ENCODE assay signal across 13 cellular contexts in genomic region chr1:229756666-229757065, GRCh38.
A peak's percentile ranks its signal among the peaks of the same experiment; 100 is the strongest.
DNase-seq lines count a peak whose midpoint lies in the region; ATAC-seq and TF ChIP-seq lines count a peak whose summit lies in the region.
"Had no signal": no experiment of that assay in that cellular context is flagged by ENCODE, and none has a peak within 500 bp of the region (broad histone marks: within the 10 kb centered on the region; RNA-seq: fewer than 3 reads in every experiment).

No MANE protein-coding gene starts in this region.

- ATAC-seq in GM21390 (IDR thresholded peaks at IDR 0.05; ENCODE audit: unreplicated experiment) = no peak
- ATAC-seq in HG03097 (IDR thresholded peaks at IDR 0.05; ENCODE audit: low FRiP score, unreplicated experiment) = no peak

- 65 to 79% methylated on average over 4 of the region's 4 CpGs for WGBS in lower leg skin, 2 donors

- DNase-seq in GM04504 (ENCODE audit: low read depth) (peak; percentile 32), RKO (ENCODE audit: low spot score) (peak; percentile 51), fibroblast of lung (ENCODE audit: low read depth in 2 of 2) (peak; percentile 36 to 92), retinal pigment epithelial cell (ENCODE audit: low read depth) (peak; percentile 86), lower leg skin (ENCODE audit: low spot score in 2 of 2) (no peak), NCI-H82 (lab: John Stamatoyannopoulos, UW) (no peak)
- DNase-seq: activated CD4-positive, alpha-beta T cell treated with anti-CD3 and anti-CD28 coated beads, Interleukin-2, amount 50 U/mL, for 4 hours; activated gamma-delta T cell; NCI-H345; sigmoid colon had no signal

- TF ChIP-seq CTCF in fibroblast of lung (conservative IDR thresholded peaks at IDR 0.05 in 1 of 2, IDR thresholded peaks at IDR 0.05 in 1 of 2; ENCODE audit: low read depth in 1 of 2, low read length in 2 of 2) = no peak
- no peak for TF ChIP-seq CTCF in retinal pigment epithelial cell (conservative IDR thresholded peaks at IDR 0.05; ENCODE audit: low read depth, low read length)
- TF ChIP-seq CTCF in lower leg skin (IDR thresholded peaks at IDR 0.05) = no peak

- H3K4me2 ChIP-seq in fibroblast of lung (ENCODE audit: extremely low read depth, insufficient read depth, low read length) = no peak overlapping the region

- no peak overlapping the region for H3K27ac ChIP-seq in fibroblast of lung (ENCODE audit: insufficient read depth, low read length)
- H3K27ac ChIP-seq: sigmoid colon, suprapubic skin had no signal

- H3K4me1 ChIP-seq in fibroblast of lung (ENCODE audit: control insufficient read depth, extremely low read depth, insufficient read depth, low read length) = no peaks in the 10 kb centered on the region
- H3K4me1 ChIP-seq: sigmoid colon, suprapubic skin had no signal

- no peaks in the 10 kb centered on the region for H4K20me1 ChIP-seq in fibroblast of lung (ENCODE audit: control insufficient read depth, extremely low read depth, insufficient read depth, low read length)

- no peaks in the 10 kb centered on the region for H3K9me3 ChIP-seq in fibroblast of lung (ENCODE audit: control insufficient read depth, insufficient read depth, low read depth, low read length)

- H3K36me3 ChIP-seq in fibroblast of lung (ENCODE audit: control insufficient read depth, insufficient read depth, low read length) = no peaks in the 10 kb centered on the region
- H3K36me3 ChIP-seq: sigmoid colon, suprapubic skin had no signal

- H3K4me3 ChIP-seq in fibroblast of lung (replicated peaks in 1 of 4; ENCODE audit: control extremely low read depth in 1 of 4, insufficient read depth in 1 of 4, low read depth in 3 of 4, low read length in 4 of 4) = no peak overlapping the region
- no peak overlapping the region for H3K4me3 ChIP-seq in retinal pigment epithelial cell (ENCODE audit: low read length)
- H3K4me3 ChIP-seq in lower leg skin (ENCODE audit: low read depth, poor library complexity, severe bottlenecking) = no peak overlapping the region
- H3K4me3 ChIP-seq: sigmoid colon, suprapubic skin had no signal

- no peaks in the 10 kb centered on the region for H3K79me2 ChIP-seq in fibroblast of lung (ENCODE audit: control insufficient read depth, insufficient read depth, low read length)

- H3K9ac ChIP-seq in fibroblast of lung (ENCODE audit: insufficient read depth, low read length) = no peak overlapping the region

- intact Hi-C loops in lower leg skin (cut with DNase I; ENCODE audit: low total_unique reads) = no loop called here

- TF ChIP-seq POLR2A in lower leg skin (IDR thresholded peaks at IDR 0.05) = no peak

- no peaks in the 10 kb centered on the region for H3K27me3 ChIP-seq in fibroblast of lung (ENCODE audit: control insufficient read depth, insufficient read depth, low read length)
- H3K27me3 ChIP-seq: sigmoid colon, suprapubic skin had no signal

- no peak overlapping the region for H2AFZ ChIP-seq in fibroblast of lung (ENCODE audit: low read length)

Comparison
In these comparisons a context has a peak if more than half of its experiments do, and no peak if none do; other contexts are left out.
1. DNase-seq: peak in GM04504 (single experiment), RKO (single experiment), fibroblast of lung (2 of 2) and retinal pigment epithelial cell (single experiment); none in lower leg skin (0 of 2) and NCI-H82 (single experiment).